ENCODE assay signal across 14 cellular contexts in genomic region chr2:74583504-74583903, GRCh38. TPM values are rescaled to one million over a fixed set of nuclear protein-coding genes. Genes with fewer than 3 reads are reported as not detected.
A peak's percentile ranks its signal among the peaks of the same experiment; 100 is the strongest.
DNase-seq lines count a peak whose midpoint lies in the region; ATAC-seq, FAIRE-seq and TF ChIP-seq lines count a peak whose summit lies in the region.
"Had no signal": no experiment of that assay in that cellular context is flagged by ENCODE, and none has a peak within 500 bp of the region (broad histone marks: within the 10 kb centered on the region; RNA-seq: fewer than 3 reads in every experiment).

No MANE protein-coding gene starts in this region.

- H2BK120ac ChIP-seq in mesendoderm (ENCODE audit: low read depth, low read length): no peak overlapping the region

- H3K9me3 ChIP-seq in HUES64 (ENCODE audit: insufficient read depth, low read depth, low read length): no peaks in the 10 kb centered on the region
- H3K9me3 ChIP-seq: MG63, tibial artery had no signal

- H3K4me2 ChIP-seq in mesendoderm (ENCODE audit: low read length): no peak overlapping the region

- H4K8ac ChIP-seq in mesendoderm (ENCODE audit: low read depth, low read length): no peak overlapping the region

- intact Hi-C loops in left colon (cut with DNase I, micrococcal nuclease): no loop called here

- H3K56ac ChIP-seq in mesendoderm (ENCODE audit: low read length): no peak overlapping the region

- H3K27ac ChIP-seq in HUES64 (ENCODE audit: low read depth, low read length): peak overlapping the region; percentile 2; the same call in 1 of the 2 replicates
- no peak overlapping the region for H3K27ac ChIP-seq in mesendoderm (ENCODE audit: low read depth, low read length)

- FAIRE-seq in bronchial epithelial cell (lab: Jason Lieb, UNC): no peak
- FAIRE-seq: colon had no signal

- TF ChIP-seq CTCF in bronchial epithelial cell (IDR thresholded peaks at IDR 0.05; ENCODE audit: insufficient read depth, low read length, severe bottlenecking): no peak

- H2AK5ac ChIP-seq in mesendoderm (ENCODE audit: low read length): no peak overlapping the region

- DNase-seq in AG08395 (ENCODE audit: low spot score): peak; percentile 74
- DNase-seq in bronchial epithelial cell (ENCODE audit: low read depth): peak; percentile 41
- DNase-seq in mesendoderm: peak; percentile 84
- DNase-seq in NCI-H2171 (lab: John Stamatoyannopoulos, UW): no peak
- DNase-seq in HuH-7 (ENCODE audit: low spot score): no peak
- no peak for DNase-seq in left colon
- DNase-seq: MG63, Right ventricle myocardium superior, tibial artery had no signal

- H3K4me3 ChIP-seq in HUES64 (ENCODE audit: low read length): no peak overlapping the region
- H3K4me3 ChIP-seq in bronchial epithelial cell (ENCODE audit: low read depth, low read length): no peak overlapping the region
- H3K4me3 ChIP-seq in mesendoderm (ENCODE audit: low read length): no peak overlapping the region
- H3K4me3 ChIP-seq: lung, MG63, tibial artery had no signal

- H3K9ac ChIP-seq in HUES64 (ENCODE audit: low read depth, low read length): peak overlapping the region; percentile 29; the same call in 1 of the 2 replicates
- H3K9ac ChIP-seq in mesendoderm (ENCODE audit: low read length): no peak overlapping the region

- H3K36me3 ChIP-seq in HUES64 (ENCODE audit: insufficient read depth, low read length): no peaks in the 10 kb centered on the region
- H3K36me3 ChIP-seq in bronchial epithelial cell (ENCODE audit: control insufficient read depth, insufficient read depth, low read length): no peaks in the 10 kb centered on the region
- H3K36me3 ChIP-seq in mesendoderm (ENCODE audit: control insufficient read depth, insufficient read depth, low read length): no peaks in the 10 kb centered on the region
- H3K36me3 ChIP-seq: MG63, tibial artery had no signal

- ATAC-seq in HG02571 (IDR thresholded peaks at IDR 0.05; ENCODE audit: unreplicated experiment) (no peak), left colon (no peak)

- no peak overlapping the region for H2BK5ac ChIP-seq in mesendoderm (ENCODE audit: low read length)

- no peak overlapping the region for H2BK15ac ChIP-seq in mesendoderm (replicated peaks; ENCODE audit: low read depth)

- 0 out of 2 replicates have a peak, but pooled peaks cover 2% of the 10 kb centered on the region for H3K27me3 ChIP-seq in HUES64 (ENCODE audit: insufficient read depth, low read length)
- H3K27me3 ChIP-seq in bronchial epithelial cell (ENCODE audit: control insufficient read depth, insufficient read depth, low read length): no peaks in the 10 kb centered on the region
- no peaks in the 10 kb centered on the region for H3K27me3 ChIP-seq in mesendoderm (ENCODE audit: insufficient read depth, low read length, poor library complexity)
- H3K27me3 ChIP-seq: MG63, tibial artery had no signal

- no peaks in the 10 kb centered on the region for H3K79me1 ChIP-seq in mesendoderm (ENCODE audit: low read length)

- no peak overlapping the region for H3K4ac ChIP-seq in mesendoderm (ENCODE audit: low read depth, low read length)

- no peaks in the 10 kb centered on the region for H3K79me2 ChIP-seq in mesendoderm (ENCODE audit: control insufficient read depth, insufficient read depth, low read length)

- H4K5ac ChIP-seq in mesendoderm (ENCODE audit: low read length): no peak overlapping the region

- H3K4me1 ChIP-seq in HUES64 (ENCODE audit: insufficient read depth, low read length) (peaks cover 16% of the 10 kb centered on the region), mesendoderm (ENCODE audit: control insufficient read depth, low read depth, low read length) (peaks cover 3% of the 10 kb centered on the region)

- no peak overlapping the region for H3K23ac ChIP-seq in mesendoderm (ENCODE audit: low read length)

- peak overlapping the region; percentile 83 for H3K18ac ChIP-seq in mesendoderm (ENCODE audit: low read length)

RNA-seq across cellular contexts. Expression of gene DOK1, which starts 29.0 kb away (rescaled TPM):
- 8.2 TPM for polyA plus RNA-seq in HUES64 (2013, experiment 1 of 2)
- 8.4 TPM for polyA plus RNA-seq in HUES64 (2013, experiment 2 of 2)
- total RNA-seq in bronchial epithelial cell (0.51 and 1.1 TPM in 2 replicates), left colon (10 to 100 TPM; 16.1 to 21.4 TPM)
- 2.3 TPM for polyA plus RNA-seq in mesendoderm (2013, experiment 1 of 2)
- 3.0 TPM for polyA plus RNA-seq in mesendoderm (2013, experiment 2 of 2)

RNA-seq across cellular contexts. Expression of gene LOXL3, which starts 29.8 kb away (rescaled TPM):
- 12.5 TPM for polyA plus RNA-seq in HUES64 (2013, experiment 1 of 2)
- 15.6 TPM for polyA plus RNA-seq in HUES64 (2013, experiment 2 of 2)
- 0.13 and 0.53 TPM in 2 replicates for total RNA-seq in bronchial epithelial cell
- polyA plus RNA-seq in mesendoderm (2013, experiment 1 of 2): 5.9 TPM
- 6.0 TPM for polyA plus RNA-seq in mesendoderm (2013, experiment 2 of 2)
- 1 to 10 TPM; 1.5 to 3.4 TPM for total RNA-seq in left colon

RNA-seq across cellular contexts. Expression of gene HTRA2, which starts 53.8 kb away (rescaled TPM):
- 21.9 TPM for polyA plus RNA-seq in HUES64 (2013, experiment 1 of 2)
- 18.5 TPM for polyA plus RNA-seq in HUES64 (2013, experiment 2 of 2)
- 29.1 and 67.7 TPM in 2 replicates for total RNA-seq in bronchial epithelial cell
- 20.5 TPM for polyA plus RNA-seq in mesendoderm (2013, experiment 1 of 2)
- polyA plus RNA-seq in mesendoderm (2013, experiment 2 of 2): 20.1 TPM
- 10 to 100 TPM; 22.3 to 23.0 TPM for total RNA-seq in left colon

RNA-seq across cellular contexts. Expression of gene AUP1, which starts 54.0 kb away (rescaled TPM):
- 83.8 TPM for polyA plus RNA-seq in HUES64 (2013, experiment 1 of 2)
- polyA plus RNA-seq in HUES64 (2013, experiment 2 of 2): 82.1 TPM
- total RNA-seq in bronchial epithelial cell: 176 and 198 TPM in 2 replicates
- 81.2 TPM for polyA plus RNA-seq in mesendoderm (2013, experiment 1 of 2)
- polyA plus RNA-seq in mesendoderm (2013, experiment 2 of 2): 80.8 TPM
- 100 to 1,000 TPM; 124 to 133 TPM for total RNA-seq in left colon

RNA-seq across cellular contexts. Expression of gene DQX1, which starts 57.5 kb away (rescaled TPM):
- 0.40 TPM for polyA plus RNA-seq in HUES64 (2013, experiment 1 of 2)
- polyA plus RNA-seq in HUES64 (2013, experiment 2 of 2): 0.38 TPM
- total RNA-seq in bronchial epithelial cell (1.6 and 5.6 TPM in 2 replicates), left colon (10 to 100 TPM; 34.3 to 44.0 TPM)
- polyA plus RNA-seq in mesendoderm (2013, experiment 1 of 2): 0.29 TPM
- polyA plus RNA-seq in mesendoderm (2013, experiment 2 of 2): 0.20 TPM
- total RNA-seq: Right ventricle myocardium superior had no signal
- polyA plus RNA-seq: CD4-positive, CD25-positive, alpha-beta regulatory T cell had no signal

Comparison
In these comparisons a context has a peak if more than half of its experiments do, and no peak if none do; other contexts are left out.
1. DNase-seq: peak in AG08395 (single experiment), bronchial epithelial cell (single experiment) and mesendoderm (single experiment); none in NCI-H2171 (single experiment), HuH-7 (single experiment) and left colon (0 of 2).